Comparison of ENCODE assay signal across 24 cellular contexts in genomic region chr6:82371799-82372508, GRCh38. TPM values are rescaled to one million over a fixed set of nuclear protein-coding genes. Genes with fewer than 3 reads are reported as not detected.
DNase-seq lines count a peak whose midpoint lies in the region; ATAC-seq and TF ChIP-seq lines count a peak whose summit lies in the region.
"Had no signal": no experiment of that assay in that cellular context is flagged by ENCODE, and none has a peak within 500 bp of the region (broad histone marks: within the 10 kb centered on the region; RNA-seq: fewer than 3 reads in every experiment).

No MANE protein-coding gene starts in this region.

- H3K27ac Mint-ChIP-seq in neural crest cell (ENCODE audit: unreplicated experiment): peak overlapping the region; percentile 20
- H3K27ac Mint-ChIP-seq: activated CD4-positive, alpha-beta T cell treated with anti-CD3 and anti-CD28 coated beads for 36 hours; activated naive CD4-positive, alpha-beta T cell treated with anti-CD3 and anti-CD28 coated beads, Interleukin-2, amount 50 U/mL, for 72 hours; CD4-positive, alpha-beta T cell; H9; nephron progenitor cell; progenitor cell of endocrine pancreas had no signal

- H3K4me1 Mint-ChIP-seq in neural crest cell: no peaks in the 10 kb centered on the region
- H3K4me1 Mint-ChIP-seq: activated CD4-positive, alpha-beta T cell treated with anti-CD3 and anti-CD28 coated beads for 36 hours had no signal

- DNase-seq in ELR (ENCODE audit: low read depth) (peak; percentile 61), RKO (ENCODE audit: low spot score) (peak; percentile 7), epithelial cell of prostate (ENCODE audit: low read depth, low spot score) (no peak), neural crest cell (ENCODE audit: low read depth, low spot score) (no peak), tibial artery (no peak)
- DNase-seq: activated CD4-positive, alpha-beta T cell treated with anti-CD3 and anti-CD28 coated beads for 36 hours; activated T-cell treated with anti-CD3 and anti-CD28 coated beads, Interleukin-2, amount 50 U/mL, for 48 hours; CD4-positive, alpha-beta T cell; colonic mucosa; H9; left colon; NCI-H1417; NCI-H524; nephron progenitor cell; Right ventricle myocardium superior; stimulated activated naive CD4-positive, alpha-beta T cell; T-helper 1 cell had no signal

- H3K4me1 ChIP-seq in tibial artery: no peaks in the 10 kb centered on the region
- H3K4me1 ChIP-seq: colonic mucosa had no signal

- TF ChIP-seq CTCF in neural crest cell (conservative IDR thresholded peaks at IDR 0.05) (no peak), tibial artery (IDR thresholded peaks at IDR 0.05) (no peak)

- H3K27ac ChIP-seq in epithelial cell of prostate: peak overlapping the region; percentile 95
- no peak overlapping the region for H3K27ac ChIP-seq in tibial artery
- H3K27ac ChIP-seq: colonic mucosa had no signal

- H3K27me3 Mint-ChIP-seq in neural crest cell (ENCODE audit: low read depth): no peaks in the 10 kb centered on the region
- H3K27me3 Mint-ChIP-seq: progenitor cell of endocrine pancreas had no signal

- no peak overlapping the region for H3K4me3 ChIP-seq in tibial artery
- H3K4me3 ChIP-seq: colonic mucosa had no signal

- no peak for ATAC-seq in HG03025 (IDR thresholded peaks at IDR 0.05; ENCODE audit: low FRiP score, unreplicated experiment)
- ATAC-seq in HG02588 (IDR thresholded peaks at IDR 0.05; ENCODE audit: unreplicated experiment): no peak
- ATAC-seq in GM21360 (IDR thresholded peaks at IDR 0.05; ENCODE audit: unreplicated experiment): no peak
- ATAC-seq: activated CD4-positive, alpha-beta T cell treated with anti-CD3 and anti-CD28 coated beads for 36 hours; activated naive CD4-positive, alpha-beta T cell treated with anti-CD3 and anti-CD28 coated beads, Interleukin-2, amount 50 U/mL, for 72 hours; HepG2; left colon had no signal

- peaks cover 5% of the 10 kb centered on the region for H3K9me3 Mint-ChIP-seq in neural crest cell

- H3K4me3 Mint-ChIP-seq in neural crest cell: no peak overlapping the region
- H3K4me3 Mint-ChIP-seq: activated CD4-positive, alpha-beta T cell treated with anti-CD3 and anti-CD28 coated beads for 36 hours; CD4-positive, alpha-beta T cell; H9; mesothelial cell of epicardium; nephron progenitor cell had no signal

- peaks cover 5% of the 10 kb centered on the region for H3K36me3 Mint-ChIP-seq in neural crest cell (ENCODE audit: low read depth)

- no peaks in the 10 kb centered on the region for H3K9me3 ChIP-seq in tibial artery
- H3K9me3 ChIP-seq: colonic mucosa had no signal

- intact Hi-C loops in tibial artery (cut with DNase I; ENCODE audit: low total_unique reads): no loop called here

- no peaks in the 10 kb centered on the region for H3K27me3 ChIP-seq in tibial artery
- H3K27me3 ChIP-seq: colonic mucosa had no signal

- H3K36me3 ChIP-seq in tibial artery: no peaks in the 10 kb centered on the region
- H3K36me3 ChIP-seq: colonic mucosa had no signal

RNA-seq across cellular contexts. Expression of gene TPBG, which starts 8.3 kb away (rescaled TPM):
- total RNA-seq in neural crest cell: 21.4 and 22.5 TPM in 2 replicates

Comparison
In these comparisons a context has a peak if more than half of its experiments do, and no peak if none do; other contexts are left out.
1. DNase-seq: peak in ELR (single experiment) and RKO (single experiment); none in epithelial cell of prostate (single experiment), neural crest cell (single experiment) and tibial artery (0 of 2).